In genomic region chr1:30853350-30853749, GRCh38 we compare ENCODE assay signal across 14 cellular contexts. TPM values are rescaled to one million over a fixed set of nuclear protein-coding genes. Genes with fewer than 3 reads are reported as not detected.
DNase-seq lines count a peak whose midpoint lies in the region; ATAC-seq and TF ChIP-seq lines count a peak whose summit lies in the region.
"Had no signal": no experiment of that assay in that cellular context is flagged by ENCODE, and none has a peak within 500 bp of the region (broad histone marks: within the 10 kb centered on the region; RNA-seq: fewer than 3 reads in every experiment).

No MANE protein-coding gene starts in this region.

- no peaks in the 10 kb centered on the region for H4K20me1 ChIP-seq in hepatocyte (ENCODE audit: insufficient read depth, poor library complexity, severe bottlenecking)

- 77% methylated on average over 3 of the region's 4 CpGs for WGBS in hepatocyte (ENCODE audit: low lambda C conversion rate, missing lambda C conversion rate)

- H3K4me2 ChIP-seq in hepatocyte, result no peak overlapping the region
- H3K4me2 ChIP-seq: SK-N-SH had no signal

- H3K27me3 ChIP-seq in SJCRH30, result no peaks in the 10 kb centered on the region
- no peaks in the 10 kb centered on the region for H3K27me3 ChIP-seq in hepatocyte
- H3K27me3 ChIP-seq: left lung, thyroid gland had no signal

- H3K27ac ChIP-seq in HEK293 (ENCODE audit: extremely low read depth, low read depth, low read length) (no peak overlapping the region), SJCRH30 (no peak overlapping the region), hepatocyte (no peak overlapping the region)
- H3K27ac ChIP-seq: left lung, RWPE1, thyroid gland had no signal

- DNase-seq in SJCRH30 (peak; percentile 70 to 85), hepatocyte (ENCODE audit: low spot score) (peak; percentile 37), sciatic nerve (ENCODE audit: low spot score) (no peak), DMS79 (lab: John Stamatoyannopoulos, UW) (no peak), cerebellar nuclear complex (lab: John Stamatoyannopoulos, UW) (no peak), DMS 273 (lab: John Stamatoyannopoulos, UW; ENCODE audit: unreplicated experiment) (no peak), NCI-H2029 treated with DMSO at 0.1 percent for 48 hours (lab: John Stamatoyannopoulos, UW) (no peak)
- DNase-seq: left lung, T-helper 17 cell had no signal

- H3K79me2 ChIP-seq in hepatocyte, result no peaks in the 10 kb centered on the region

- CTCF ChIA-PET in HEK293 (lab: Yijun Ruan, JAX), result interaction anchor here (0.5 to 2.2 kb wide), 2 partner anchors 39 to 52 kb away, joined by 5 to 17 read pairs; no protein-coding TSS in a partner anchor

- no peak for TF ChIP-seq CTCF in HEK293 (tag by site-specific recombination; IDR thresholded peaks at IDR 0.05)
- TF ChIP-seq CTCF in hepatocyte (IDR thresholded peaks at IDR 0.05; ENCODE audit: poor library complexity), result no peak

- H3K9me2 ChIP-seq in hepatocyte (replicated peaks; ENCODE audit: insufficient read depth), result no peaks in the 10 kb centered on the region
- H3K9me2 ChIP-seq: SK-N-SH had no signal

- H2AFZ ChIP-seq in hepatocyte, result no peak overlapping the region

- POLR2A ChIA-PET in HEK293 (lab: Yijun Ruan, JAX), result no interaction called here

- H3K4me1 ChIP-seq in HEK293 (ENCODE audit: control insufficient read depth, insufficient read depth, low read length) (peaks cover 5% of the 10 kb centered on the region; the same call in 1 of the 2 replicates), SJCRH30 (peaks cover 33% of the 10 kb centered on the region), hepatocyte (ENCODE audit: insufficient read depth) (peaks cover 9% of the 10 kb centered on the region)

- H3K9me3 ChIP-seq in HEK293 (ENCODE audit: control insufficient read depth, insufficient read depth, low read depth, low read length) (no peaks in the 10 kb centered on the region), SJCRH30 (replicated peaks) (no peaks in the 10 kb centered on the region), hepatocyte (ENCODE audit: low read depth) (no peaks in the 10 kb centered on the region)
- H3K9me3 ChIP-seq: left lung, SK-N-SH, thyroid gland had no signal

- H3K4me3 ChIP-seq in HEK293 (ENCODE audit: low read depth, low read length), result no peak overlapping the region
- H3K4me3 ChIP-seq in SJCRH30, result no peak overlapping the region
- H3K4me3 ChIP-seq in hepatocyte, result no peak overlapping the region
- H3K4me3 ChIP-seq: left lung, thyroid gland had no signal

- ATAC-seq in sciatic nerve, result peak; percentile 6

- intact Hi-C loops in sciatic nerve (cut with DNase I), result no loop called here

- H3K36me3 ChIP-seq in HEK293 (ENCODE audit: control insufficient read depth in 2 of 2, insufficient read depth in 1 of 2, low read length in 2 of 2), result no peaks in the 10 kb centered on the region
- no peaks in the 10 kb centered on the region for H3K36me3 ChIP-seq in SJCRH30
- no peaks in the 10 kb centered on the region for H3K36me3 ChIP-seq in hepatocyte (replicated peaks; ENCODE audit: insufficient read depth, low read depth)
- H3K36me3 ChIP-seq: left lung, thyroid gland had no signal

TF ChIP-seq in HEK293, 187 proteins besides CTCF, POLR2A, EP300 and RAD21:
- TF ChIP-seq ZNF341 (tag by site-specific recombination; IDR thresholded peaks at IDR 0.05; ENCODE audit: low read depth) (peak; percentile 68), PRDM10 (tag by site-specific recombination; IDR thresholded peaks at IDR 0.05) (peak; percentile 96), ZNF211 (tag by site-specific recombination; IDR thresholded peaks at IDR 0.05; ENCODE audit: low read depth) (no peak), ZNF514 (tag by site-specific recombination; IDR thresholded peaks at IDR 0.05) (no peak), EGR2 (tag by site-specific recombination; IDR thresholded peaks at IDR 0.05; ENCODE audit: low read depth) (peak; percentile 76), GLI2 (tag by site-specific recombination; IDR thresholded peaks at IDR 0.05; ENCODE audit: borderline replicate concordance, low read depth) (no peak), ZFHX2 (tag by site-specific recombination; conservative IDR thresholded peaks at IDR 0.05) (peak; percentile 73), SP2 (tag by site-specific recombination; IDR thresholded peaks at IDR 0.05) (peak; percentile 23; the same call in 1 of the 2 replicates), HOXA7 (CRISPR knock-in tag; IDR thresholded peaks at IDR 0.05; ENCODE audit: borderline replicate concordance) (no peak)

RNA-seq across cellular contexts. Expression of gene SDC3, which starts 55.2 kb away (rescaled TPM):
- 201 and 210 TPM in 2 replicates for total RNA-seq in SJCRH30 (2014; rRNA removed; shearing (Covaris generic))
- total RNA-seq in hepatocyte (28.6 and 33.5 TPM in 2 replicates), sciatic nerve (84.9 TPM)
- 51.0 and 60.0 TPM in 2 replicates for polyA plus RNA-seq in hepatocyte
- polyA plus RNA-seq: naive thymus-derived CD8-positive, alpha-beta T cell had no signal

Comparison
In these comparisons a context has a peak if more than half of its experiments do, and no peak if none do; other contexts are left out.
1. DNase-seq: peak in SJCRH30 (2 of 2) and hepatocyte (single experiment); none in sciatic nerve (single experiment), DMS79 (single experiment), cerebellar nuclear complex (0 of 2), DMS 273 (single experiment) and NCI-H2029 treated with DMSO at 0.1 percent for 48 hours (single experiment).